ENCODE assay signal across 11 cellular contexts in the genomic region with DNA sequence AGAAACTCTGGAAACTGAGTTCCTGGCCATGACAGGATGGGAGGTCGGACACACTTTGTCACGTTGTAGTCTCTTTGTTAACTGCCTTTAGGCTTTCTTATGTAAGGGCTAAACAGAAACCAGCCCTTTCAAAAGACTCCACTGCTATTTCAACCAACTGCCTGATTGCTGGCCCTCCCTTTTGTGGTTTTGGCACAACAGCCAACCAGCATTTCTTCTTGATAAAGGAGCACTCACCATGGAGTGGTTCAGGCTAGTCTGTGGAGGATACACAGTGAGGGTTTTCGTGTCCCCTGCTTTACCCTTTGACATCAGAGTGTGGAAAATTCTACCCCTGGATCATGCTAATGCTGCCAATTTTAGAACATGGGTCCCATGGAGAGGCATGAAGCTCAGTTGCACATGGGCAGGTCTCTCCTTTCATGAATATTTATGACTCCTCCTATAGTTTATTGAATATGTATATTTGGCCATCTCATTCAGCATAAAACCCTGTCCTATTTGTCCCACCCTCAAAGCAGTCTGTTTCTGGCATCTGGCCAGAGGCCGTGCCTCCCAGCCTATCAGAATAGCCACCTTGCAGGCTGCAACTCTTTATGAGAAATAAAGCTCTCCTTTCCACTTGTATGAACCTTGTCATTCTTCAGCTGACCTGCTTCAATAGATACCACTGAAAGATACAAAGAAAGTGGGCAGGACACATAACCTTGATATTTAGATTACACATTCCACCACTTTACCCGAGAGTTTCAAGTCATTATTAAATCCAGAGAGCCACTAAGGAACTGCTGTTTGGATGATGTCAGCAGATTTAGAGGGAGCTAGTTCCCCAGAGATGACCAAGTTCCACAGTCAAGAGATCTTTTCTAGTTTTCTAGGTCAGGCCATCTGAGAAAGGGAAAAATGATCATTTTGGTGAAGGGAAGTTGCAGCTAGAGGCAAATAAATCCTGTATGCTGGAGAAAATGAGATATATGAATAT.
DNase-seq lines count a peak whose midpoint lies in the region; ATAC-seq and TF ChIP-seq lines count a peak whose summit lies in the region.
"Had no signal": no experiment of that assay in that cellular context is flagged by ENCODE, and none has a peak within 500 bp of the region (broad histone marks: within the 10 kb centered on the region; RNA-seq: fewer than 3 reads in every experiment).

No MANE protein-coding gene starts in this region.

- H3K4ac ChIP-seq in neuronal stem cell (ENCODE audit: low read length) = no peak overlapping the region

- no peak overlapping the region for H2BK5ac ChIP-seq in neuronal stem cell (ENCODE audit: low read length)

- TF ChIP-seq CTCF in mammary epithelial cell (conservative IDR thresholded peaks at IDR 0.05 in 1 of 2, IDR thresholded peaks at IDR 0.05 in 1 of 2; ENCODE audit: extremely low read depth in 1 of 2, insufficient read depth in 1 of 2, low read depth in 1 of 2, low read length in 2 of 2) = no peak
- no peak for TF ChIP-seq CTCF in omental fat pad (IDR thresholded peaks at IDR 0.05)

- no peak overlapping the region for H3K9ac ChIP-seq in mammary epithelial cell (ENCODE audit: insufficient read depth, low read length)
- H3K9ac ChIP-seq in neuronal stem cell (ENCODE audit: low read depth, low read length, poor library complexity) = no peak overlapping the region

- BruUV-seq in mammary epithelial cell (replicated peaks; lab: Mats Ljungman, UMichigan) = no TSS peak

- no peaks in the 10 kb centered on the region for H3K79me2 ChIP-seq in mammary epithelial cell (ENCODE audit: insufficient read depth, low read length)

- H3K9me3 ChIP-seq in MG63 (no peaks in the 10 kb centered on the region), mammary epithelial cell (replicated peaks; ENCODE audit: insufficient read depth, low read length) (no peaks in the 10 kb centered on the region), neuronal stem cell (replicated peaks in 1 of 2; ENCODE audit: control insufficient read depth in 2 of 2, insufficient read depth in 1 of 2, low read depth in 1 of 2, low read length in 2 of 2) (no peaks in the 10 kb centered on the region)
- H3K9me3 ChIP-seq: esophagus squamous epithelium had no signal

- no peaks in the 10 kb centered on the region for H3K4me1 ChIP-seq in mammary epithelial cell (ENCODE audit: insufficient read depth, low read length)
- peaks cover 6 to 12% of the 10 kb centered on the region in 2 donors for H3K4me1 ChIP-seq in neuronal stem cell (ENCODE audit: control insufficient read depth in 2 of 2, insufficient read depth in 1 of 2, low read depth in 1 of 2, low read length in 2 of 2)
- H3K4me1 ChIP-seq: esophagus squamous epithelium had no signal

- dilution Hi-C loops in mammary epithelial cell (cut with HindIII; ENCODE audit: low sequenced_read_pairs) = no loop called here

- no peak overlapping the region for H2BK15ac ChIP-seq in neuronal stem cell (ENCODE audit: low read length)

- in situ Hi-C loops in mammary epithelial cell (cut with MboI; ENCODE audit: low sequenced_read_pairs in 2 of 2) = no loop called here

- H3K4me2 ChIP-seq in mammary epithelial cell (ENCODE audit: insufficient read depth, low read depth, low read length) = no peak overlapping the region
- no peak overlapping the region for H3K4me2 ChIP-seq in neuronal stem cell (ENCODE audit: insufficient read depth, low read length, poor library complexity, severe bottlenecking)
- H3K4me2 ChIP-seq: PC-9 had no signal

- H2AK5ac ChIP-seq in neuronal stem cell (ENCODE audit: low read depth, low read length) = no peak overlapping the region

- H4K8ac ChIP-seq in neuronal stem cell (ENCODE audit: low read depth, low read length) = no peak overlapping the region

- H3K4me3 ChIP-seq in MG63 (no peak overlapping the region), mammary epithelial cell (replicated peaks in 1 of 3; ENCODE audit: insufficient read depth in 1 of 3, low read depth in 2 of 3, low read length in 3 of 3) (no peak overlapping the region), neuronal stem cell (ENCODE audit: low read length in 2 of 2) (no peak overlapping the region)
- H3K4me3 ChIP-seq: esophagus squamous epithelium, PC-9 had no signal

- H3K27ac ChIP-seq in mammary epithelial cell (ENCODE audit: insufficient read depth, low read depth, low read length) = no peak overlapping the region
- no peak overlapping the region for H3K27ac ChIP-seq in neuronal stem cell (replicated peaks; ENCODE audit: low read length)
- H3K27ac ChIP-seq: esophagus squamous epithelium, PC-9 had no signal

- H3K79me1 ChIP-seq in neuronal stem cell (ENCODE audit: low read depth, low read length) = no peaks in the 10 kb centered on the region

- H3K23ac ChIP-seq in neuronal stem cell (ENCODE audit: low read depth, low read length, poor library complexity) = no peak overlapping the region

- 22% methylated on average over 5 of the region's 5 CpGs for WGBS in mammary epithelial cell (ENCODE audit: low coverage, missing lambda C conversion rate)
- WGBS in neuronal stem cell (ENCODE audit: extremely low coverage in 2 of 2, insufficient read length in 2 of 2, insufficient replicate concordance in 1 of 2), 2 donors = no CpG with 5 or more reads among the region's 5 CpGs

- no peak overlapping the region for H3K14ac ChIP-seq in neuronal stem cell (ENCODE audit: low read length)

- no peak overlapping the region for H2AFZ ChIP-seq in mammary epithelial cell (ENCODE audit: low read depth, low read length)
- peak overlapping the region; percentile 62 for H2AFZ ChIP-seq in neuronal stem cell (ENCODE audit: low read length)
- H2AFZ ChIP-seq: PC-9 had no signal

- no peaks in the 10 kb centered on the region for H4K20me1 ChIP-seq in mammary epithelial cell (ENCODE audit: insufficient read depth, low read length)

- H3K36me3 ChIP-seq in MG63 (no peaks in the 10 kb centered on the region), mammary epithelial cell (ENCODE audit: insufficient read depth, low read length) (no peaks in the 10 kb centered on the region), neuronal stem cell (replicated peaks in 1 of 2; ENCODE audit: control insufficient read depth in 2 of 2, insufficient read depth in 2 of 2, low read length in 2 of 2) (no peaks in the 10 kb centered on the region)
- H3K36me3 ChIP-seq: esophagus squamous epithelium had no signal

- H2BK12ac ChIP-seq in neuronal stem cell (ENCODE audit: low read length) = no peak overlapping the region

- ATAC-seq in GM18519 (IDR thresholded peaks at IDR 0.05; ENCODE audit: low FRiP score, unreplicated experiment) (no peak), omental fat pad (ENCODE audit: low FRiP score) (no peak), GM19035 (IDR thresholded peaks at IDR 0.05; ENCODE audit: unreplicated experiment) (no peak)

- H4K91ac ChIP-seq in neuronal stem cell (ENCODE audit: low read depth, low read length, poor library complexity) = no peak overlapping the region

- DNase-seq in ELF-1 (ENCODE audit: low read depth, low spot score) (peak; percentile 18), MG63 (peak; percentile 8), mammary epithelial cell (peak; percentile 4), neuronal stem cell (ENCODE audit: low spot score) (no peak), omental fat pad (ENCODE audit: low spot score) (no peak)
- DNase-seq: DMS79; esophagus squamous epithelium; stimulated activated CD4-positive, alpha-beta T cell treated with anti-CD3 and anti-CD28 coated beads, Interleukin-15, amount 100 ng/mL, for 24 hours had no signal

- CTCF ChIA-PET in mammary epithelial cell (lab: Charles Lee; ENCODE audit: low non-redundant PET) = no interaction called here

- H2BK120ac ChIP-seq in neuronal stem cell (ENCODE audit: low read depth, low read length) = no peak overlapping the region

- intact Hi-C loops in mammary epithelial cell (cut with micrococcal nuclease) = no loop called here

- H3K27me3 ChIP-seq in MG63 = no peaks in the 10 kb centered on the region
- no peaks in the 10 kb centered on the region for H3K27me3 ChIP-seq in mammary epithelial cell (ENCODE audit: insufficient read depth, low read length)
- H3K27me3 ChIP-seq in neuronal stem cell (ENCODE audit: control insufficient read depth in 3 of 3, insufficient read depth in 3 of 3, low read depth in 1 of 3, low read length in 3 of 3) = no peaks in the 10 kb centered on the region
- H3K27me3 ChIP-seq: esophagus squamous epithelium had no signal

- no peak overlapping the region for H3K18ac ChIP-seq in neuronal stem cell (ENCODE audit: low read length)

Comparison
In these comparisons a context has a peak if more than half of its experiments do, and no peak if none do; other contexts are left out.
1. DNase-seq: peak in ELF-1 (single experiment), MG63 (single experiment) and mammary epithelial cell (single experiment); none in neuronal stem cell (single experiment) and omental fat pad (single experiment).